20 cellular contexts compared by ENCODE assay signal in the genomic region with DNA sequence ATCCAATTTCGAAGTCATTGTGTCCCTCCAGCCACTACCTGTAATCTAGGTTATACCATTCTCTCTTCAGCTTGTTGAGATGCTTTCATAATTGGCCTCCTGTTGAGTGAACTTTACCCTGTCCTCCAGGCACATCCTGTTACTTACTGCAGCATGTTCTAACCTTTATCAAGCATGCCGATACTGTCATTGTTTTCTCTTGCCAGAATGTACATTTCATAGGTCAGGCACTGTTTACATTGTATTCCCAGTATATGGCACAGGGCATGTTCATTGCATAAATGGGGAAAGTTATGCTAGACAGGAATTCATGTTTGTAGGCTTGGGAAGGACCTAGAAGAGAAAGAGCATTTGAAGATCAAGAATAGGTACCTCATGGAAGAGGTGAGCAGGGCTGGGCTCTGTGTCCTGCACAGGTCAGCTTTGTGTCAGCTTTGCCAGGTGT. TPM values are rescaled to one million over a fixed set of nuclear protein-coding genes. Genes with fewer than 3 reads are reported as not detected.
DNase-seq lines count a peak whose midpoint lies in the region; ATAC-seq and TF ChIP-seq lines count a peak whose summit lies in the region.
"Had no signal": no experiment of that assay in that cellular context is flagged by ENCODE, and none has a peak within 500 bp of the region (broad histone marks: within the 10 kb centered on the region; RNA-seq: fewer than 3 reads in every experiment).

No MANE protein-coding gene starts in this region.

- no peaks in the 10 kb centered on the region for H3K36me3 ChIP-seq in RWPE2 (ENCODE audit: low read depth)
- H3K36me3 ChIP-seq: pancreas, SJCRH30 had no signal

- H3K27ac ChIP-seq in 22Rv1 = peak overlapping the region; percentile 73
- no peak overlapping the region for H3K27ac ChIP-seq in RWPE2 (ENCODE audit: poor library complexity, severe bottlenecking)
- H3K27ac ChIP-seq: foreskin keratinocyte, HL-60, pancreas, SJCRH30 had no signal

- DNase-seq in HT-29 (ENCODE audit: low spot score) = peak; percentile 58
- DNase-seq in RWPE2 (ENCODE audit: low spot score) = no peak
- DNase-seq in left lobe of liver (ENCODE audit: low spot score) = peak; percentile 61
- no peak for DNase-seq in nucleus accumbens (lab: John Stamatoyannopoulos, UW)
- no peak for DNase-seq in GM19240 (ENCODE audit: insufficient read length, low spot score)
- no peak for DNase-seq in NCI-H1694 (lab: John Stamatoyannopoulos, UW)
- DNase-seq: activated CD4-positive, alpha-beta T cell treated with anti-CD3 and anti-CD28 coated beads, Interleukin-2, amount 50 U/mL, for 48 hours; activated effector memory CD4-positive, alpha-beta T cell treated with anti-CD3 and anti-CD28 coated beads, Interleukin-2, amount 50 U/mL, for 16 hours; GDM1; naive B cell; NCI-H187; NCI-H524 treated with DMSO at 0.1 percent for 48 hours; pancreas; SJCRH30 had no signal

- TF ChIP-seq CTCF in 22Rv1 (IDR thresholded peaks at IDR 0.05) (no peak), RWPE2 (IDR thresholded peaks at IDR 0.05; ENCODE audit: poor library complexity, severe bottlenecking) (no peak)

- H3K9me3 ChIP-seq in RWPE2 (ENCODE audit: severe bottlenecking) = no peaks in the 10 kb centered on the region
- H3K9me3 ChIP-seq: pancreas, SJCRH30 had no signal

- H3K4me1 ChIP-seq in RWPE2 (ENCODE audit: insufficient read depth, poor library complexity, severe bottlenecking) = peaks cover 17% of the 10 kb centered on the region
- H3K4me1 ChIP-seq: SJCRH30 had no signal

- H3K4me3 ChIP-seq in RWPE2 (ENCODE audit: severe bottlenecking) = no peak overlapping the region
- H3K4me3 ChIP-seq: lung, pancreas, SJCRH30 had no signal

- peak; percentile 50; the same call in 1 of the 3 replicates for ATAC-seq in RWPE2 (ENCODE audit: low read depth)
- ATAC-seq in left lobe of liver = peak; percentile 87
- ATAC-seq in GM19023 (IDR thresholded peaks at IDR 0.05; ENCODE audit: unreplicated experiment) = no peak
- ATAC-seq: foreskin keratinocyte, sciatic nerve had no signal

- H3K27me3 ChIP-seq in RWPE2 (ENCODE audit: insufficient read depth, poor library complexity, severe bottlenecking) = no peaks in the 10 kb centered on the region
- H3K27me3 ChIP-seq: foreskin keratinocyte, pancreas, SJCRH30 had no signal

RNA-seq across cellular contexts. Expression of a gene that starts 10.2 kb away (rescaled TPM):
- 17.4 and 24.7 TPM in 2 replicates for total RNA-seq in HT-29 (2014; rRNA removed; shearing (Covaris generic))
- 23.4 TPM for total RNA-seq in left lobe of liver

Comparison
In these comparisons a context has a peak if more than half of its experiments do, and no peak if none do; other contexts are left out.
1. DNase-seq: peak in HT-29 (single experiment) and left lobe of liver (single experiment); none in RWPE2 (single experiment), nucleus accumbens (0 of 56), GM19240 (single experiment) and NCI-H1694 (single experiment).